In genomic region chr20:5190444-5190843, GRCh38 we compare ENCODE assay signal across 2 cellular contexts.
TF ChIP-seq lines count a peak whose summit lies in the region.

No MANE protein-coding gene starts in this region.

TF ChIP-seq in A549, 52 proteins besides CTCF, POLR2A, EP300 and RAD21:
- no peak for TF ChIP-seq HOXB5 (CRISPR knock-in tag; IDR thresholded peaks at IDR 0.05)
- TF ChIP-seq REST (IDR thresholded peaks at IDR 0.05) = no peak
- no peak for TF ChIP-seq BHLHE40 (IDR thresholded peaks at IDR 0.05; ENCODE audit: low read depth, low read length)
- no peak for TF ChIP-seq ZC3H11A (IDR thresholded peaks at IDR 0.05)
- TF ChIP-seq CBX2 (IDR thresholded peaks at IDR 0.05; ENCODE audit: borderline replicate concordance, low read depth) = no peak
- TF ChIP-seq FOXS1 (CRISPR knock-in tag; IDR thresholded peaks at IDR 0.05) = no peak
- no peak for TF ChIP-seq MAFK (IDR thresholded peaks at IDR 0.05; ENCODE audit: partially characterized antibody)
- no peak for TF ChIP-seq FOSB (CRISPR knock-in tag; IDR thresholded peaks at IDR 0.05)
- no peak for TF ChIP-seq SMC3 (IDR thresholded peaks at IDR 0.05)
- no peak for TF ChIP-seq KDM1A (IDR thresholded peaks at IDR 0.05; ENCODE audit: low read depth)
- TF ChIP-seq ELK1 (IDR thresholded peaks at IDR 0.05; ENCODE audit: low read depth, low read length) = no peak
- TF ChIP-seq USF2 (IDR thresholded peaks at IDR 0.05) = no peak
- no peak for TF ChIP-seq TP53 (CRISPR knock-in tag; IDR thresholded peaks at IDR 0.05)
- no peak for TF ChIP-seq CHD4 (IDR thresholded peaks at IDR 0.05; ENCODE audit: borderline replicate concordance)
- no peak for TF ChIP-seq GATA3 (IDR thresholded peaks at IDR 0.05; ENCODE audit: borderline replicate concordance)
- TF ChIP-seq HDAC2 (IDR thresholded peaks at IDR 0.05) = no peak
- TF ChIP-seq MYC (IDR thresholded peaks at IDR 0.05; ENCODE audit: borderline replicate concordance, low read length) = no peak
- no peak for TF ChIP-seq PHF8 (IDR thresholded peaks at IDR 0.05; ENCODE audit: borderline replicate concordance, low read depth)
- TF ChIP-seq MAX (IDR thresholded peaks at IDR 0.05) = no peak
- TF ChIP-seq HMGXB4 (CRISPR knock-in tag; IDR thresholded peaks at IDR 0.05; ENCODE audit: borderline replicate concordance) = no peak

TF ChIP-seq in GM12878, 131 proteins besides CTCF, POLR2A, EP300 and RAD21:
- TF ChIP-seq CREM (IDR thresholded peaks at IDR 0.05; ENCODE audit: low read depth) (no peak), WRNIP1 (IDR thresholded peaks at IDR 0.05; ENCODE audit: borderline replicate concordance, low read depth, low read length) (no peak), CHD4 (IDR thresholded peaks at IDR 0.05) (no peak), BCLAF1 (IDR thresholded peaks at IDR 0.05) (no peak), ZNF217 (IDR thresholded peaks at IDR 0.05) (no peak), NR2C1 (IDR thresholded peaks at IDR 0.05) (no peak), TCF12 (IDR thresholded peaks at IDR 0.05; ENCODE audit: low read depth, low read length) (0 out of 2 replicates have a peak, but pooled peaks have one; percentile 29), TBL1XR1 (IDR thresholded peaks at IDR 0.05; ENCODE audit: low read depth, low read length) (no peak), ASH2L (IDR thresholded peaks at IDR 0.05; ENCODE audit: borderline replicate concordance, low read depth) (no peak), KDM1A (IDR thresholded peaks at IDR 0.05; ENCODE audit: borderline replicate concordance) (no peak), ZZZ3 (IDR thresholded peaks at IDR 0.05; ENCODE audit: control insufficient read depth, insufficient read length, low read depth) (no peak), RUNX3 (IDR thresholded peaks at IDR 0.05; ENCODE audit: low read length) (peak; percentile 74), SUPT20H (IDR thresholded peaks at IDR 0.05; ENCODE audit: borderline replicate concordance, control insufficient read depth, low read depth, low read length) (no peak), SRF (IDR thresholded peaks at IDR 0.05; ENCODE audit: low read depth in 2 of 2, low read length in 2 of 2) (no peak), KAT2A (conservative IDR thresholded peaks at IDR 0.05; ENCODE audit: control insufficient read depth, low read depth, low read length) (no peak), NBN (IDR thresholded peaks at IDR 0.05) (no peak)
